Comparison of ENCODE assay signal across 1 cellular context in genomic region chr11:58573451-58574104, GRCh38.
TF ChIP-seq lines count a peak whose summit lies in the region.

No MANE protein-coding gene starts in this region.

TF ChIP-seq in SK-N-SH, 30 proteins besides CTCF, POLR2A, EP300 and RAD21 (continued from another document):
- TF ChIP-seq, protein P1, sequence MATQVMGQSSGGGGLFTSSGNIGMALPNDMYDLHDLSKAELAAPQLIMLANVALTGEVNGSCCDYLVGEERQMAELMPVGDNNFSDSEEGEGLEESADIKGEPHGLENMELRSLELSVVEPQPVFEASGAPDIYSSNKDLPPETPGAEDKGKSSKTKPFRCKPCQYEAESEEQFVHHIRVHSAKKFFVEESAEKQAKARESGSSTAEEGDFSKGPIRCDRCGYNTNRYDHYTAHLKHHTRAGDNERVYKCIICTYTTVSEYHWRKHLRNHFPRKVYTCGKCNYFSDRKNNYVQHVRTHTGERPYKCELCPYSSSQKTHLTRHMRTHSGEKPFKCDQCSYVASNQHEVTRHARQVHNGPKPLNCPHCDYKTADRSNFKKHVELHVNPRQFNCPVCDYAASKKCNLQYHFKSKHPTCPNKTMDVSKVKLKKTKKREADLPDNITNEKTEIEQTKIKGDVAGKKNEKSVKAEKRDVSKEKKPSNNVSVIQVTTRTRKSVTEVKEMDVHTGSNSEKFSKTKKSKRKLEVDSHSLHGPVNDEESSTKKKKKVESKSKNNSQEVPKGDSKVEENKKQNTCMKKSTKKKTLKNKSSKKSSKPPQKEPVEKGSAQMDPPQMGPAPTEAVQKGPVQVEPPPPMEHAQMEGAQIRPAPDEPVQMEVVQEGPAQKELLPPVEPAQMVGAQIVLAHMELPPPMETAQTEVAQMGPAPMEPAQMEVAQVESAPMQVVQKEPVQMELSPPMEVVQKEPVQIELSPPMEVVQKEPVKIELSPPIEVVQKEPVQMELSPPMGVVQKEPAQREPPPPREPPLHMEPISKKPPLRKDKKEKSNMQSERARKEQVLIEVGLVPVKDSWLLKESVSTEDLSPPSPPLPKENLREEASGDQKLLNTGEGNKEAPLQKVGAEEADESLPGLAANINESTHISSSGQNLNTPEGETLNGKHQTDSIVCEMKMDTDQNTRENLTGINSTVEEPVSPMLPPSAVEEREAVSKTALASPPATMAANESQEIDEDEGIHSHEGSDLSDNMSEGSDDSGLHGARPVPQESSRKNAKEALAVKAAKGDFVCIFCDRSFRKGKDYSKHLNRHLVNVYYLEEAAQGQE (IDR thresholded peaks at IDR 0.05; ENCODE audit: low read depth, low read length) = no peak
- TF ChIP-seq FOSL2 (IDR thresholded peaks at IDR 0.05; ENCODE audit: borderline replicate concordance, low read depth) = peak; percentile 83
- TF ChIP-seq RXRA (IDR thresholded peaks at IDR 0.05; ENCODE audit: borderline replicate concordance, low read depth) = peak; percentile 39; the same call in 1 of the 2 replicates
- TF ChIP-seq, protein P2, sequence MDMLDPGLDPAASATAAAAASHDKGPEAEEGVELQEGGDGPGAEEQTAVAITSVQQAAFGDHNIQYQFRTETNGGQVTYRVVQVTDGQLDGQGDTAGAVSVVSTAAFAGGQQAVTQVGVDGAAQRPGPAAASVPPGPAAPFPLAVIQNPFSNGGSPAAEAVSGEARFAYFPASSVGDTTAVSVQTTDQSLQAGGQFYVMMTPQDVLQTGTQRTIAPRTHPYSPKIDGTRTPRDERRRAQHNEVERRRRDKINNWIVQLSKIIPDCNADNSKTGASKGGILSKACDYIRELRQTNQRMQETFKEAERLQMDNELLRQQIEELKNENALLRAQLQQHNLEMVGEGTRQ (IDR thresholded peaks at IDR 0.05; ENCODE audit: borderline replicate concordance, low read depth, low read length) = no peak
- TF ChIP-seq EZH2phosphoT487 (IDR thresholded peaks at IDR 0.05; ENCODE audit: borderline replicate concordance, low read depth) = no peak
- no peak for TF ChIP-seq RCOR1 (IDR thresholded peaks at IDR 0.05; ENCODE audit: low read length)
- no peak for TF ChIP-seq IRF3 (IDR thresholded peaks at IDR 0.05; ENCODE audit: low read depth, low read length)
- no peak for TF ChIP-seq SIN3A (IDR thresholded peaks at IDR 0.05; ENCODE audit: borderline replicate concordance, low read depth, low read length)
